8 cellular contexts compared by ENCODE assay signal in genomic region chr1:31183927-31184554, GRCh38. TPM values are rescaled to one million over a fixed set of nuclear protein-coding genes. Genes with fewer than 3 reads are reported as not detected.
A peak's percentile ranks its signal among the peaks of the same experiment; 100 is the strongest.
DNase-seq lines count a peak whose midpoint lies in the region; ATAC-seq and TF ChIP-seq lines count a peak whose summit lies in the region.

No MANE protein-coding gene starts in this region.

- H3K4me1 Mint-ChIP-seq in activated T-helper 1 cell treated with anti-CD3 and anti-CD28 coated beads, Interleukin-12 subunit alpha, Interleukin-12 subunit beta, Interleukin-2, Interleukin-4 antibody, amounts not matched to agents 30 ng/mL and 10 ng/mL and 1 ng/mL, durations not matched to agents 14 hours and 24 hours and 36 hours (ENCODE audit: low read depth): no peaks in the 10 kb centered on the region

- no peaks in the 10 kb centered on the region for H3K79me2 ChIP-seq in hepatocyte

- no peaks in the 10 kb centered on the region for H3K9me2 ChIP-seq in hepatocyte (replicated peaks; ENCODE audit: insufficient read depth)

- DNase-seq in GM13977 (ENCODE audit: low spot score) (peak; percentile 69), NCI-H2227 (lab: John Stamatoyannopoulos, UW; ENCODE audit: unreplicated experiment) (peak; percentile 69), hepatocyte (ENCODE audit: low spot score) (peak; percentile 72)
- DNase-seq in activated T-helper 1 cell treated with anti-CD3 and anti-CD28 coated beads, Interleukin-12 subunit alpha, Interleukin-12 subunit beta, Interleukin-2, Interleukin-4 antibody, amounts not matched to agents 30 ng/mL and 10 ng/mL and 1 ng/mL, durations not matched to agents 14 hours and 24 hours and 36 hours (ENCODE audit: low spot score): peak; percentile 13
- peak; percentile 16 for DNase-seq in stimulated activated CD4-positive, alpha-beta T cell treated with anti-CD3 and anti-CD28 coated beads, Interleukin-1b, Interleukin-23, amount 100 ng/mL, for 48 hours

- peaks cover 0 to 7% (median 0%) of the 10 kb centered on the region in 11 experiments; a peak in 2 of 22 replicates for H3K27me3 ChIP-seq in BLaER1 treated with 17β-estradiol and CSF1 and Interleukin-3, amounts not matched to agents 10 nM and 100 nM
- H3K27me3 ChIP-seq in hepatocyte: no peaks in the 10 kb centered on the region

- peaks cover 24% of the 10 kb centered on the region for H3K27me3 Mint-ChIP-seq in activated T-helper 1 cell treated with anti-CD3 and anti-CD28 coated beads, Interleukin-12 subunit alpha, Interleukin-12 subunit beta, Interleukin-2, Interleukin-4 antibody, amounts not matched to agents 30 ng/mL and 10 ng/mL and 1 ng/mL, durations not matched to agents 14 hours and 24 hours and 36 hours (ENCODE audit: insufficient read depth)

- H3K36me3 Mint-ChIP-seq in activated T-helper 1 cell treated with anti-CD3 and anti-CD28 coated beads, Interleukin-12 subunit alpha, Interleukin-12 subunit beta, Interleukin-2, Interleukin-4 antibody, amounts not matched to agents 30 ng/mL and 10 ng/mL and 1 ng/mL, durations not matched to agents 14 hours and 24 hours and 36 hours (ENCODE audit: low read depth): no peaks in the 10 kb centered on the region

- TF ChIP-seq CTCF in GM13977 (IDR thresholded peaks at IDR 0.05; ENCODE audit: extremely low read depth, insufficient read depth, missing control alignments) (peak; percentile 85), hepatocyte (IDR thresholded peaks at IDR 0.05; ENCODE audit: poor library complexity) (peak; percentile 84)

- H4K20me1 ChIP-seq in BLaER1 treated with 17β-estradiol and CSF1 and Interleukin-3, amounts not matched to agents 10 nM and 100 nM: peaks cover 0 to 21% (median 7%) of the 10 kb centered on the region in 11 experiments; a peak in 14 of 22 replicates
- H4K20me1 ChIP-seq in hepatocyte (ENCODE audit: insufficient read depth, poor library complexity, severe bottlenecking): no peaks in the 10 kb centered on the region

- no peak overlapping the region for H3K27ac ChIP-seq in BLaER1 treated with 17β-estradiol and CSF1 and Interleukin-3, amounts not matched to agents 10 nM and 100 nM
- no peak overlapping the region for H3K27ac ChIP-seq in hepatocyte

- H3K4me2 ChIP-seq in BLaER1 treated with 17β-estradiol and CSF1 and Interleukin-3, amounts not matched to agents 10 nM and 100 nM: peak overlapping the region in 7 of 11 experiments; percentile 6 to 65 (median 41); a peak in 12 of 22 replicates
- no peak overlapping the region for H3K4me2 ChIP-seq in hepatocyte

- no peaks in the 10 kb centered on the region for H3K9me3 Mint-ChIP-seq in activated T-helper 1 cell treated with anti-CD3 and anti-CD28 coated beads, Interleukin-12 subunit alpha, Interleukin-12 subunit beta, Interleukin-2, Interleukin-4 antibody, amounts not matched to agents 30 ng/mL and 10 ng/mL and 1 ng/mL, durations not matched to agents 14 hours and 24 hours and 36 hours

- WGBS in hepatocyte (ENCODE audit: low lambda C conversion rate, missing lambda C conversion rate): 33% methylated on average over 6 of the region's 6 CpGs

- H3K4me1 ChIP-seq in BLaER1 treated with 17β-estradiol and CSF1 and Interleukin-3, amounts not matched to agents 10 nM and 100 nM: peaks cover 8 to 41% (median 30%) of the 10 kb centered on the region in 10 experiments; a peak in 19 of 20 replicates
- peaks cover 13% of the 10 kb centered on the region for H3K4me1 ChIP-seq in hepatocyte (ENCODE audit: insufficient read depth)

- H3K9me3 ChIP-seq in BLaER1 treated with 17β-estradiol and CSF1 and Interleukin-3, amounts not matched to agents 10 nM and 100 nM (replicated peaks in 1 of 11): no peaks in the 10 kb centered on the region
- H3K9me3 ChIP-seq in hepatocyte (ENCODE audit: low read depth): no peaks in the 10 kb centered on the region

- H2AFZ ChIP-seq in hepatocyte: no peak overlapping the region

- no peaks in the 10 kb centered on the region for H3K36me3 ChIP-seq in BLaER1 treated with 17β-estradiol and CSF1 and Interleukin-3, amounts not matched to agents 10 nM and 100 nM
- no peaks in the 10 kb centered on the region for H3K36me3 ChIP-seq in hepatocyte (replicated peaks; ENCODE audit: insufficient read depth, low read depth)

- no peak overlapping the region for H3K4me3 Mint-ChIP-seq in activated T-helper 1 cell treated with anti-CD3 and anti-CD28 coated beads, Interleukin-12 subunit alpha, Interleukin-12 subunit beta, Interleukin-2, Interleukin-4 antibody, amounts not matched to agents 30 ng/mL and 10 ng/mL and 1 ng/mL, durations not matched to agents 14 hours and 24 hours and 36 hours

- ATAC-seq in GM18867 (IDR thresholded peaks at IDR 0.05; ENCODE audit: unreplicated experiment) (no peak), GM21529 (IDR thresholded peaks at IDR 0.05; ENCODE audit: unreplicated experiment) (no peak)

- intact Hi-C loops in activated T-helper 1 cell treated with anti-CD3 and anti-CD28 coated beads, Interleukin-12 subunit alpha, Interleukin-12 subunit beta, Interleukin-2, Interleukin-4 antibody, amounts not matched to agents 30 ng/mL and 10 ng/mL and 1 ng/mL, durations not matched to agents 14 hours and 24 hours and 36 hours (cut with micrococcal nuclease): loop anchor here (1.0 kb wide), 2 partner anchors 238 to 365 kb away; no protein-coding TSS in a partner anchor

- H3K4me3 ChIP-seq in BLaER1 treated with 17β-estradiol and CSF1 and Interleukin-3, amounts not matched to agents 10 nM and 100 nM: no peak overlapping the region
- no peak overlapping the region for H3K4me3 ChIP-seq in hepatocyte

- H3K9ac ChIP-seq in BLaER1 treated with 17β-estradiol and CSF1 and Interleukin-3, amounts not matched to agents 10 nM and 100 nM: peak overlapping the region in 1 of 11 experiments; percentile 15; a peak in 1 of 22 replicates

- H3K27ac Mint-ChIP-seq in activated T-helper 1 cell treated with anti-CD3 and anti-CD28 coated beads, Interleukin-12 subunit alpha, Interleukin-12 subunit beta, Interleukin-2, Interleukin-4 antibody, amounts not matched to agents 30 ng/mL and 10 ng/mL and 1 ng/mL, durations not matched to agents 14 hours and 24 hours and 36 hours: no peak overlapping the region

- in situ Hi-C loops in GM13977 (cut with MboI; ENCODE audit: low pct_unique_long_range_greater_than_20kb, low sequenced_read_pairs, unreplicated experiment): no loop called here

RNA-seq across cellular contexts. Expression of gene NKAIN1, which starts 55.6 kb away (rescaled TPM):
- total RNA-seq in activated T-helper 1 cell treated with anti-CD3 and anti-CD28 coated beads, Interleukin-12 subunit alpha, Interleukin-12 subunit beta, Interleukin-2, Interleukin-4 antibody, amounts not matched to agents 30 ng/mL and 10 ng/mL and 1 ng/mL, durations not matched to agents 14 hours and 24 hours and 36 hours: not detected in 2 replicates
- total RNA-seq in hepatocyte: 1.2 and 2.2 TPM in 2 replicates
- 0.88 and 1.8 TPM in 2 replicates for polyA plus RNA-seq in hepatocyte

Comparison
In these comparisons a context has a peak if more than half of its experiments do, and no peak if none do; other contexts are left out.
1. DNase-seq: peak in every context shown above with its lines; median percentile 72 in hepatocyte; 69 in GM13977; 69 in NCI-H2227; 16 in stimulated activated CD4-positive, alpha-beta T cell treated with anti-CD3 and anti-CD28 coated beads, Interleukin-1b, Interleukin-23, amount 100 ng/mL, for 48 hours; 13 in activated T-helper 1 cell treated with anti-CD3 and anti-CD28 coated beads, Interleukin-12 subunit alpha, Interleukin-12 subunit beta, Interleukin-2, Interleukin-4 antibody, amounts not matched to agents 30 ng/mL and 10 ng/mL and 1 ng/mL, durations not matched to agents 14 hours and 24 hours and 36 hours.